10 cellular contexts compared by ENCODE assay signal in genomic region chr20:3082306-3082951, GRCh38. TPM values are rescaled to one million over a fixed set of nuclear protein-coding genes. Genes with fewer than 3 reads are reported as not detected.
DNase-seq lines count a peak whose midpoint lies in the region; ATAC-seq lines count a peak whose summit lies in the region.
"Had no signal": no experiment of that assay in that cellular context is flagged by ENCODE, and none has a peak within 500 bp of the region (broad histone marks: within the 10 kb centered on the region; RNA-seq: fewer than 3 reads in every experiment).

No MANE protein-coding gene starts in this region.

- H3K4me3 Mint-ChIP-seq in activated T-cell treated with anti-CD3 and anti-CD28 coated beads, Interleukin-2, amount 50 U/mL, for 4 hours, result peak overlapping the region; percentile 67
- peak overlapping the region; percentile 47 for H3K4me3 Mint-ChIP-seq in stimulated activated memory B cell treated with anti-CD40 and anti-IgM and Interleukin-4, amounts not matched to agents 10 μg/mL and 1 μg/mL and 100 μg/mL, for 72 hours

- H3K27me3 Mint-ChIP-seq in activated T-cell treated with anti-CD3 and anti-CD28 coated beads, Interleukin-2, amount 50 U/mL, for 4 hours (ENCODE audit: low read depth), result peaks cover 43% of the 10 kb centered on the region
- peaks cover 68% of the 10 kb centered on the region for H3K27me3 Mint-ChIP-seq in stimulated activated memory B cell treated with anti-CD40 and anti-IgM and Interleukin-4, amounts not matched to agents 10 μg/mL and 1 μg/mL and 100 μg/mL, for 72 hours

- H3K4me3 ChIP-seq in iPS-15b (ENCODE audit: low read depth, low read length), result peak overlapping the region; percentile 52

- no peak overlapping the region for H3K27ac Mint-ChIP-seq in stimulated activated memory B cell treated with anti-CD40 and anti-IgM and Interleukin-4, amounts not matched to agents 10 μg/mL and 1 μg/mL and 100 μg/mL, for 72 hours

- H3K36me3 Mint-ChIP-seq in activated T-cell treated with anti-CD3 and anti-CD28 coated beads, Interleukin-2, amount 50 U/mL, for 4 hours (ENCODE audit: insufficient read depth), result no peaks in the 10 kb centered on the region
- H3K36me3 Mint-ChIP-seq in stimulated activated memory B cell treated with anti-CD40 and anti-IgM and Interleukin-4, amounts not matched to agents 10 μg/mL and 1 μg/mL and 100 μg/mL, for 72 hours, result no peaks in the 10 kb centered on the region

- peaks cover 16% of the 10 kb centered on the region for H3K4me1 Mint-ChIP-seq in activated T-cell treated with anti-CD3 and anti-CD28 coated beads, Interleukin-2, amount 50 U/mL, for 4 hours (ENCODE audit: low read depth)
- H3K4me1 Mint-ChIP-seq in stimulated activated memory B cell treated with anti-CD40 and anti-IgM and Interleukin-4, amounts not matched to agents 10 μg/mL and 1 μg/mL and 100 μg/mL, for 72 hours, result peaks cover 13% of the 10 kb centered on the region

- peak; percentile 29 for DNase-seq in NCI-H82 (lab: John Stamatoyannopoulos, UW)
- DNase-seq in NCI-H82 treated with DMSO at 0.1 percent for 48 hours (lab: John Stamatoyannopoulos, UW; ENCODE audit: unreplicated experiment), result no peak
- DNase-seq in activated T-cell treated with anti-CD3 and anti-CD28 coated beads, Interleukin-2, amount 50 U/mL, for 4 hours, result no peak
- DNase-seq in NCI-H1092 (lab: John Stamatoyannopoulos, UW), result no peak
- DNase-seq: foreskin melanocyte had no signal

- no peaks in the 10 kb centered on the region for H3K9me3 ChIP-seq in iPS-15b (ENCODE audit: control insufficient read depth, insufficient read depth, low read length)

- no peaks in the 10 kb centered on the region for H3K36me3 ChIP-seq in iPS-15b (ENCODE audit: control insufficient read depth, insufficient read depth, low read length)

- H3K9me3 Mint-ChIP-seq in activated T-cell treated with anti-CD3 and anti-CD28 coated beads, Interleukin-2, amount 50 U/mL, for 4 hours, result no peaks in the 10 kb centered on the region
- no peaks in the 10 kb centered on the region for H3K9me3 Mint-ChIP-seq in stimulated activated memory B cell treated with anti-CD40 and anti-IgM and Interleukin-4, amounts not matched to agents 10 μg/mL and 1 μg/mL and 100 μg/mL, for 72 hours

- ATAC-seq in activated T-cell treated with anti-CD3 and anti-CD28 coated beads, Interleukin-2, amount 50 U/mL, for 4 hours, result peak; percentile 55 to 59
- peak; percentile 49 for ATAC-seq in stimulated activated memory B cell treated with anti-CD40 and anti-IgM and Interleukin-4, amounts not matched to agents 10 μg/mL and 1 μg/mL and 100 μg/mL, for 72 hours
- ATAC-seq in HG02610 (IDR thresholded peaks at IDR 0.05; ENCODE audit: unreplicated experiment) (no peak), HG02970 (IDR thresholded peaks at IDR 0.05; ENCODE audit: low FRiP score, unreplicated experiment) (no peak)

- H3K9ac ChIP-seq in iPS-15b (ENCODE audit: low read depth, low read length), result no peak overlapping the region

- H3K27me3 ChIP-seq in iPS-15b (ENCODE audit: control insufficient read depth, insufficient read depth, low read length), result peaks cover 47% of the 10 kb centered on the region

- peaks cover 2% of the 10 kb centered on the region for H3K4me1 ChIP-seq in iPS-15b (ENCODE audit: control insufficient read depth, insufficient read depth, low read length)

RNA-seq across cellular contexts. Expression of gene AVP, which starts 2.1 kb away (rescaled TPM):
- total RNA-seq in activated T-cell treated with anti-CD3 and anti-CD28 coated beads, Interleukin-2, amount 50 U/mL, for 4 hours, result not detected
- total RNA-seq: skeletal muscle tissue had no signal

RNA-seq across cellular contexts. Expression of gene OXT, which starts 11.0 kb away (rescaled TPM):
- under 1 TPM in 1 of 3 donors, not detected in 2; 0.60 TPM for total RNA-seq in activated T-cell treated with anti-CD3 and anti-CD28 coated beads, Interleukin-2, amount 50 U/mL, for 4 hours
- total RNA-seq: skeletal muscle tissue had no signal

RNA-seq across cellular contexts. Expression of gene MRPS26, which starts 36.6 kb away (rescaled TPM):
- 100 to 1,000 TPM; 117 to 148 (median 124) TPM for total RNA-seq in activated T-cell treated with anti-CD3 and anti-CD28 coated beads, Interleukin-2, amount 50 U/mL, for 4 hours

RNA-seq across cellular contexts. Expression of gene GNRH2, which starts 39.0 kb away (rescaled TPM):
- 1 to 10 TPM in 1 of 3 donors, under 1 TPM in 2; 0.46 to 3.0 (median 0.90) TPM for total RNA-seq in activated T-cell treated with anti-CD3 and anti-CD28 coated beads, Interleukin-2, amount 50 U/mL, for 4 hours
- total RNA-seq: skeletal muscle tissue had no signal

Comparison
In these comparisons a context has a peak if more than half of its experiments do, and no peak if none do; other contexts are left out.
1. ATAC-seq: peak in activated T-cell treated with anti-CD3 and anti-CD28 coated beads, Interleukin-2, amount 50 U/mL, for 4 hours (2 of 2) and stimulated activated memory B cell treated with anti-CD40 and anti-IgM and Interleukin-4, amounts not matched to agents 10 μg/mL and 1 μg/mL and 100 μg/mL, for 72 hours (single experiment); none in HG02610 (single experiment) and HG02970 (single experiment).